In the genomic region with DNA sequence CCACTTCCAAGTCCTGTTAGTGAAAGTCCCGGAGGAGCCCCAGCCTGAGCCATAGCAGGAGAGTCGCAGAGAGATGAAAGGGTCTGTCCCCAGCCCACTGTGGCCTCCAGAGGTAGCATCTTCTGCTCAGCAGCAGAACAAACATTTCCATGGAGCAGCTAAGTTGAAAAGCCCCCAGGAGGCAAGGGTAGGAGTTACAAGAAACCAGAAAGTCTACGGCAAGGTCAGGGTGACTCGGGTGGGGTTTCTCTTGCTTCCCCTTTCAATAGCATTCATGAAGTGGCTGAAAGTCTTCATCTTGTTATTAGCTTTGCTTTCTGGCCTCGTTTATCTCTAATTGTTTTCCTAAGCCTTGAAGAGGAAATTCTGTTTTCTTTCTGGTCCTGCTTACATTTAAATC, we compare ENCODE assay signal across 17 cellular contexts.
DNase-seq lines count a peak whose midpoint lies in the region; ATAC-seq and TF ChIP-seq lines count a peak whose summit lies in the region.
"Had no signal": no experiment of that assay in that cellular context is flagged by ENCODE, and none has a peak within 500 bp of the region (broad histone marks: within the 10 kb centered on the region; RNA-seq: fewer than 3 reads in every experiment).

No MANE protein-coding gene starts in this region.

- H3K27me3 ChIP-seq in neural progenitor cell = peaks cover 9% of the 10 kb centered on the region
- H3K27me3 ChIP-seq: BE2C had no signal

- no peaks in the 10 kb centered on the region for H4K20me1 ChIP-seq in neural progenitor cell (ENCODE audit: low read depth)

- H3K9me3 Mint-ChIP-seq in WTC11 = no peaks in the 10 kb centered on the region
- H3K9me3 Mint-ChIP-seq in neural progenitor cell = peaks cover 3% of the 10 kb centered on the region
- H3K9me3 Mint-ChIP-seq in activated naive CD4-positive, alpha-beta T cell treated with anti-CD3 and anti-CD28 coated beads, Interleukin-2, amount 50 U/mL, for 72 hours = no peaks in the 10 kb centered on the region
- H3K9me3 Mint-ChIP-seq: CD8-positive, alpha-beta T cell had no signal

- no peaks in the 10 kb centered on the region for H3K79me2 ChIP-seq in neural progenitor cell (ENCODE audit: low read depth)

- H3K36me3 ChIP-seq in neural progenitor cell = no peaks in the 10 kb centered on the region
- H3K36me3 ChIP-seq: BE2C had no signal

- no peaks in the 10 kb centered on the region for H3K4me1 ChIP-seq in neural progenitor cell
- H3K4me1 ChIP-seq: BE2C had no signal

- no peak overlapping the region for H3K9ac ChIP-seq in neural progenitor cell

- H3F3A ChIP-seq in neural progenitor cell (ENCODE audit: low read depth) = no peaks in the 10 kb centered on the region

- no peaks in the 10 kb centered on the region for H3K36me3 Mint-ChIP-seq in WTC11
- no peaks in the 10 kb centered on the region for H3K36me3 Mint-ChIP-seq in neural progenitor cell
- H3K36me3 Mint-ChIP-seq in activated naive CD4-positive, alpha-beta T cell treated with anti-CD3 and anti-CD28 coated beads, Interleukin-2, amount 50 U/mL, for 72 hours = no peaks in the 10 kb centered on the region
- H3K36me3 Mint-ChIP-seq: CD8-positive, alpha-beta T cell had no signal

- peak; percentile 39; the same call in 1 of the 2 replicates for ATAC-seq in WTC11
- ATAC-seq in activated naive CD4-positive, alpha-beta T cell treated with anti-CD3 and anti-CD28 coated beads, Interleukin-2, amount 50 U/mL, for 72 hours = no peak
- ATAC-seq in GM21786 (IDR thresholded peaks at IDR 0.05; ENCODE audit: unreplicated experiment) = no peak
- ATAC-seq in GM18517 (IDR thresholded peaks at IDR 0.05; ENCODE audit: unreplicated experiment) = no peak
- ATAC-seq: CD8-positive, alpha-beta T cell had no signal

- CTCF ChIA-PET in WTC11 (lab: Charles Lee) = interaction anchor here (1.5 kb wide), 1 partner anchor 12 kb away, joined by 3 read pairs; no protein-coding TSS in a partner anchor

- H3K27me3 Mint-ChIP-seq in WTC11 (ENCODE audit: low read depth) (no peaks in the 10 kb centered on the region), neural progenitor cell (ENCODE audit: insufficient read depth, low read depth) (peaks cover 12% of the 10 kb centered on the region)

- H3K27ac Mint-ChIP-seq in WTC11 (no peak overlapping the region), neural progenitor cell (peak overlapping the region; percentile 70)
- no peak overlapping the region for H3K27ac Mint-ChIP-seq in activated naive CD4-positive, alpha-beta T cell treated with anti-CD3 and anti-CD28 coated beads, Interleukin-2, amount 50 U/mL, for 72 hours
- H3K27ac Mint-ChIP-seq: CD8-positive, alpha-beta T cell had no signal

- H3K4me3 Mint-ChIP-seq in WTC11 (no peak overlapping the region), neural progenitor cell (no peak overlapping the region)
- H3K4me3 Mint-ChIP-seq: CD8-positive, alpha-beta T cell had no signal

- DNase-seq in DMS79 treated with DMSO at 0.1 percent for 48 hours (lab: John Stamatoyannopoulos, UW) (peak; percentile 11), DMS79 (lab: John Stamatoyannopoulos, UW) (no peak), WTC11 (ENCODE audit: low spot score) (no peak), neural progenitor cell (ENCODE audit: low spot score) (no peak)
- DNase-seq in Jurkat, Clone E6-1 (ENCODE audit: low read depth, low spot score) = peak; percentile 33
- DNase-seq in activated naive CD4-positive, alpha-beta T cell treated with anti-CD3 and anti-CD28 coated beads, Interleukin-2, amount 50 U/mL, for 72 hours (ENCODE audit: low spot score in 2 of 2) = no peak
- DNase-seq: BE2C; CD8-positive, alpha-beta T cell; Kasumi-1; MM.1S; NCI-H1417 treated with DMSO at 0.1 percent for 48 hours; NCI-H2029; NCI-H82; SHP77 had no signal

- H3K27ac ChIP-seq in neural progenitor cell = no peak overlapping the region
- H3K27ac ChIP-seq: 22Rv1 had no signal

- H3K4me2 ChIP-seq in neural progenitor cell = no peak overlapping the region

- POLR2A ChIA-PET in WTC11 (lab: Charles Lee) = no interaction called here

- no peak overlapping the region for H3K4me3 ChIP-seq in Jurkat, Clone E6-1 (ENCODE audit: low read length)
- H3K4me3 ChIP-seq in neural progenitor cell = no peak overlapping the region

- H3K4me1 Mint-ChIP-seq in WTC11 (peaks cover 9% of the 10 kb centered on the region), neural progenitor cell (peaks cover 39% of the 10 kb centered on the region)

- H3K9me3 ChIP-seq in neural progenitor cell (ENCODE audit: low read depth) = no peaks in the 10 kb centered on the region
- H3K9me3 ChIP-seq: BE2C had no signal

- TF ChIP-seq CTCF in WTC11 (IDR thresholded peaks at IDR 0.05) (no peak), neural progenitor cell (IDR thresholded peaks at IDR 0.05) (no peak)

- no peak overlapping the region for H2AFZ ChIP-seq in neural progenitor cell (replicated peaks)

TF ChIP-seq in WTC11, 78 proteins besides CTCF, POLR2A, EP300 and RAD21 (continues in another document):
- TF ChIP-seq USF1 (CRISPR knock-in tag; IDR thresholded peaks at IDR 0.05) (no peak), SP1 (CRISPR knock-in tag; conservative IDR thresholded peaks at IDR 0.05) (no peak), FOXP1 (CRISPR knock-in tag; IDR thresholded peaks at IDR 0.05; ENCODE audit: borderline replicate concordance) (no peak), NR3C1 (CRISPR knock-in tag; conservative IDR thresholded peaks at IDR 0.05; ENCODE audit: low read depth) (no peak), KAT7 (CRISPR knock-in tag; IDR thresholded peaks at IDR 0.05; ENCODE audit: borderline replicate concordance) (no peak), SMAD4 (CRISPR knock-in tag; IDR thresholded peaks at IDR 0.05) (no peak), ZNF532 (CRISPR knock-in tag; IDR thresholded peaks at IDR 0.05; ENCODE audit: borderline replicate concordance) (no peak), ZNF423 (CRISPR knock-in tag; IDR thresholded peaks at IDR 0.05) (no peak), IRF1 (CRISPR knock-in tag; IDR thresholded peaks at IDR 0.05) (no peak), ELF4 (CRISPR knock-in tag; IDR thresholded peaks at IDR 0.05; ENCODE audit: low read depth) (no peak), EMX1 (CRISPR knock-in tag; IDR thresholded peaks at IDR 0.05) (no peak), FOXJ3 (CRISPR knock-in tag; IDR thresholded peaks at IDR 0.05; ENCODE audit: borderline replicate concordance) (no peak), NFYB (CRISPR knock-in tag; conservative IDR thresholded peaks at IDR 0.05; ENCODE audit: low read depth) (no peak), ZNF232 (CRISPR knock-in tag; IDR thresholded peaks at IDR 0.05) (no peak), SOX15 (CRISPR knock-in tag; IDR thresholded peaks at IDR 0.05) (no peak)
- TF ChIP-seq, protein P1, sequence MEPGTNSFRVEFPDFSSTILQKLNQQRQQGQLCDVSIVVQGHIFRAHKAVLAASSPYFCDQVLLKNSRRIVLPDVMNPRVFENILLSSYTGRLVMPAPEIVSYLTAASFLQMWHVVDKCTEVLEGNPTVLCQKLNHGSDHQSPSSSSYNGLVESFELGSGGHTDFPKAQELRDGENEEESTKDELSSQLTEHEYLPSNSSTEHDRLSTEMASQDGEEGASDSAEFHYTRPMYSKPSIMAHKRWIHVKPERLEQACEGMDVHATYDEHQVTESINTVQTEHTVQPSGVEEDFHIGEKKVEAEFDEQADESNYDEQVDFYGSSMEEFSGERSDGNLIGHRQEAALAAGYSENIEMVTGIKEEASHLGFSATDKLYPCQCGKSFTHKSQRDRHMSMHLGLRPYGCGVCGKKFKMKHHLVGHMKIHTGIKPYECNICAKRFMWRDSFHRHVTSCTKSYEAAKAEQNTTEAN (CRISPR knock-in tag; IDR thresholded peaks at IDR 0.05) = no peak

Comparison
In these comparisons a context has a peak if more than half of its experiments do, and no peak if none do; other contexts are left out.
1. DNase-seq: peak in DMS79 treated with DMSO at 0.1 percent for 48 hours (single experiment) and Jurkat, Clone E6-1 (single experiment); none in DMS79 (single experiment), WTC11 (single experiment), neural progenitor cell (single experiment) and activated naive CD4-positive, alpha-beta T cell treated with anti-CD3 and anti-CD28 coated beads, Interleukin-2, amount 50 U/mL, for 72 hours (0 of 2).